Comparison of ENCODE assay signal across 9 cellular contexts in the genomic region with DNA sequence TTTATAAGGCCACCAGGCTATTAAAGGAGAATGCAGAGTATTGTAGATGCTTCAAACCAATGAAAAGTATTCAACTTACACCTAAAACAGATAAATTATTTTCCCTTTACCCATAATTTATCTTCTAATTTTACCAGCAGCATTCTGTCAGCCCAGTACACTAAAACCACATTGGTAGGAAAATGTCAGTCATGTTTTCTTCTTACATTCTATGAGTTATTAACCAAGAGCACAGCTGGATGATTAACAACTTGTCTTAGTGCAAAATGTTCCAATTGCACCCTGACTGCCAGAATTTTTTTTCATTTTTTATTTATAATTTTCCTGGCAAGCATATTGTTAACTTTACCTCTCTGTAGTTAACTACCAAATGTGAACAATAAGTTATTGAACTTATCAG.
"Had no signal": no experiment of that assay in that cellular context is flagged by ENCODE, and none has a peak within 500 bp of the region (broad histone marks: within the 10 kb centered on the region; RNA-seq: fewer than 3 reads in every experiment).

No MANE protein-coding gene starts in this region.

- H3K27me3 Mint-ChIP-seq: activated CD4-positive, alpha-beta T cell treated with anti-CD3 and anti-CD28 coated beads, Interleukin-2, amount 10 ng/mL, durations not matched to agents 7 days and 5 days had no signal

- H3K27ac Mint-ChIP-seq: activated CD4-positive, alpha-beta T cell treated with anti-CD3 and anti-CD28 coated beads, Interleukin-2, amount 10 ng/mL, durations not matched to agents 7 days and 5 days; T-helper 2 cell treated with Interferon-gamma antibody and Interleukin-4, amounts not matched to agents 5 μg/mL and 100 μg/mL, for 36 hours had no signal

- H3K4me1 Mint-ChIP-seq: activated CD4-positive, alpha-beta T cell treated with anti-CD3 and anti-CD28 coated beads, Interleukin-2, amount 10 ng/mL, durations not matched to agents 7 days and 5 days had no signal

- H3K9me3 ChIP-seq: prostate gland, transverse colon had no signal

- H3K4me3 Mint-ChIP-seq: activated CD4-positive, alpha-beta T cell treated with anti-CD3 and anti-CD28 coated beads, Interleukin-2, amount 10 ng/mL, durations not matched to agents 7 days and 5 days; mesothelial cell of epicardium; T-helper 2 cell treated with Interferon-gamma antibody and Interleukin-4, amounts not matched to agents 5 μg/mL and 100 μg/mL, for 36 hours had no signal

- H3K27ac ChIP-seq: prostate gland, transverse colon had no signal

- H3K9me3 Mint-ChIP-seq: activated CD4-positive, alpha-beta T cell treated with anti-CD3 and anti-CD28 coated beads, Interleukin-2, amount 10 ng/mL, durations not matched to agents 7 days and 5 days had no signal

- DNase-seq: activated CD4-positive, alpha-beta T cell treated with anti-CD3 and anti-CD28 coated beads, Interleukin-2, amount 10 ng/mL, durations not matched to agents 7 days and 5 days; activated CD4-positive, CD25-positive, alpha-beta regulatory T cell; stimulated activated CD4-positive, alpha-beta T cell treated with anti-CD3 and anti-CD28 coated beads, Interleukin-2, amount 100 ng/mL, for 24 hours; transverse colon had no signal

- H3K4me1 ChIP-seq: prostate gland, transverse colon had no signal

- H3K27me3 ChIP-seq: transverse colon had no signal

- H3K4me3 ChIP-seq: lung, prostate gland, transverse colon had no signal

- H3K36me3 ChIP-seq: prostate gland, transverse colon had no signal

- ATAC-seq: sciatic nerve had no signal
